Comparison of ENCODE assay signal across 20 cellular contexts in the genomic region with DNA sequence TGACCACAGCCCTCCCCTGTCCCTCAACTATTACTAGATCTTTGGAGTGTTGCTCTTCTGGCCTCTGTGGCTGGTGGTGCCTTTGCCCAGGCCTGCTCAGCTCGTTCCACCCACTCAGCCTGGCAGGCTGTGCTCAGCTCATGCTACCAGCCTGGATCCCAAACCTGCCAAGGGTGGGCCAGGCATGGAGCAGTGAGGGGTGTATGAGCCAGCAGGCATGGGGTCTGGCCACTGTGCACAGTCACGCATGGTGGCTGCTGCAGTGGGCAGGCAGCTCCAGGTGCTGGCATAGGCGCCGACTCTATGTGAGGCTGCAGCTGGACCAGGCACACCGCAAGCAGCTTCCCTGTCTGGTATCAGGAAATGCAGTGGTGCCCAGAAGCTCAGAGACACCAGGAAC.
"Had no signal": no experiment of that assay in that cellular context is flagged by ENCODE, and none has a peak within 500 bp of the region (broad histone marks: within the 10 kb centered on the region; RNA-seq: fewer than 3 reads in every experiment).

No MANE protein-coding gene starts in this region.

- H3K27ac ChIP-seq: dorsolateral prefrontal cortex, heart left ventricle, neutrophil, stomach, thoracic aorta, upper lobe of left lung, uterus had no signal

- H3K27ac Mint-ChIP-seq: memory B cell, naive B cell, nephron progenitor cell had no signal

- H3K27me3 ChIP-seq: upper lobe of left lung, uterus had no signal

- H3K4me1 ChIP-seq: heart left ventricle, stomach, upper lobe of left lung, uterus had no signal

- H3K9me3 ChIP-seq: heart left ventricle, neutrophil, thoracic aorta, upper lobe of left lung, uterus had no signal

- H3K9me3 Mint-ChIP-seq: nephron progenitor cell had no signal

- H3K4me1 Mint-ChIP-seq: memory B cell had no signal

- ATAC-seq: esophagus mucosa, heart left ventricle, left lobe of liver, sciatic nerve had no signal

- H3K4me3 ChIP-seq: dorsolateral prefrontal cortex, heart left ventricle, stomach, thoracic aorta, upper lobe of left lung, uterus had no signal

- H3K36me3 ChIP-seq: heart left ventricle, neutrophil, stomach, thoracic aorta, upper lobe of left lung, uterus had no signal

- H3K4me3 Mint-ChIP-seq: memory B cell, nephron progenitor cell had no signal

- DNase-seq: cortex of kidney; dorsolateral prefrontal cortex; effector CD8-positive, alpha-beta T cell; hippocampal formation; midbrain; naive B cell; nephron progenitor cell; stimulated activated CD4-positive, alpha-beta T cell treated with anti-CD3 and anti-CD28 coated beads, Interleukin-12 subunit alpha, Interleukin-12 subunit beta, amount 100 ng/mL, for 4 hours; stimulated activated naive CD4-positive, alpha-beta T cell; stomach; substantia nigra; upper lobe of left lung; uterus had no signal

- H3K36me3 Mint-ChIP-seq: memory B cell, naive B cell had no signal
